ENCODE assay signal across 16 cellular contexts in genomic region chr12:100017056-100017455, GRCh38.
"Had no signal": no experiment of that assay in that cellular context is flagged by ENCODE, and none has a peak within 500 bp of the region (broad histone marks: within the 10 kb centered on the region; RNA-seq: fewer than 3 reads in every experiment).

No MANE protein-coding gene starts in this region.

- H3K4me3 ChIP-seq: lung, tibial nerve, vagina had no signal

- DNase-seq: activated CD4-positive, alpha-beta T cell treated with anti-CD3 and anti-CD28 coated beads, Interleukin-2, amount 10 ng/mL, durations not matched to agents 7 days and 5 days; activated CD8-positive, alpha-beta memory T cell treated with anti-CD3 and anti-CD28 coated beads, Interleukin-2, amount 50 U/mL, for 48 hours; activated gamma-delta T cell; caudate nucleus; effector memory CD8-positive, alpha-beta T cell; foreskin fibroblast; hippocampal formation; midbrain; nephron progenitor cell; nucleus accumbens; stimulated activated CD4-positive, alpha-beta T cell treated with anti-CD3 and anti-CD28 coated beads, Interleukin-12 subunit alpha, Interleukin-12 subunit beta, amount 100 ng/mL, for 4 hours; stimulated activated CD4-positive, alpha-beta T cell treated with anti-CD3 and anti-CD28 coated beads, Interleukin-2, amount 100 ng/mL, for 24 hours; stimulated activated naive CD4-positive, alpha-beta T cell treated with Interleukin-2 at 50 U/mL for 16 hours had no signal
